16 cellular contexts compared by ENCODE assay signal in the genomic region with DNA sequence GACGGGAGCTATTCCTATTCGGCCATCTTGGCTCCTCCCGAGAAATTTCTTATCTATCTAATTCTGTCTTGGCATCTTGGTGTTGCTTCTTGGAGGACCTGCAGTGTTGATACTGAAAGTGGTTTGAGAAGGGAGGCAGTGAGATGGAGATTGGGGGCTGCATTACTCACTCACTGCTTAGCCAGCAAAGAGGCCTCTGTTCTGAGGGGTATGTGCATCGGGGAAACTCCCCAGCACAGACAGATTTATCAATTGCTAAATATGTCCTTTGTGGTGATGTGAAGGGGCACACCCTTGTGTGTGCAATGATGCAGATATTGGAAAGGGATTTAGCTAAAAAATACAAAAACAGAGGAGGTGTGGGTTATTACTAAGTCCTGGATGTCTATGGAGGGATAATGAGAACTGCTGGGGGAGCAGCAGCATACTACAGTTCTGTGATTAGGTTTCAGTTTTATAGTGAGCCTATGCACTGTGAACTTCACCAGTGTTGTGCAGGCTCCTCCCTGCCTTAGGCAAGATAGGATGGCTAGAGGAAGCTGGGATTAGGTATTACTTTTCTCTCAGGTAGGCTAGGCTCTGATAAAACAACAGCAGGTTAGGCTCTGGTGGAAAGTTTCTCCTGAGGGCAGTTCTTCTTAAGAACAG.
A peak's percentile ranks its signal among the peaks of the same experiment; 100 is the strongest.
DNase-seq lines count a peak whose midpoint lies in the region; ATAC-seq and TF ChIP-seq lines count a peak whose summit lies in the region.
"Had no signal": no experiment of that assay in that cellular context is flagged by ENCODE, and none has a peak within 500 bp of the region (broad histone marks: within the 10 kb centered on the region; RNA-seq: fewer than 3 reads in every experiment).

No MANE protein-coding gene starts in this region.

- H3K9ac ChIP-seq in iPS-18a (ENCODE audit: low read length): peak overlapping the region; percentile 50
- H3K9ac ChIP-seq: BLaER1 treated with 17β-estradiol and CSF1 and Interleukin-3, amounts not matched to agents 10 nM and 100 nM had no signal

- peaks cover 13% of the 10 kb centered on the region for H3K4me1 ChIP-seq in iPS-18a (ENCODE audit: control insufficient read depth, low read depth, low read length)
- H3K4me1 ChIP-seq in naive thymus-derived CD4-positive, alpha-beta T cell (ENCODE audit: control insufficient read depth in 2 of 2, insufficient read depth in 2 of 2, low read length in 2 of 2): no peaks in the 10 kb centered on the region

- no peaks in the 10 kb centered on the region for H3K36me3 Mint-ChIP-seq in activated CD8-positive, alpha-beta T cell treated with anti-CD3 and anti-CD28 coated beads for 36 hours (ENCODE audit: low read depth)
- no peaks in the 10 kb centered on the region for H3K36me3 Mint-ChIP-seq in activated CD8-positive, alpha-beta T cell treated with anti-CD3 and anti-CD28 coated beads, Interleukin-2, amount 10 ng/mL, durations not matched to agents 7 days and 5 days (ENCODE audit: low read depth)
- H3K36me3 Mint-ChIP-seq in naive thymus-derived CD4-positive, alpha-beta T cell: no peaks in the 10 kb centered on the region

- H3K36me3 ChIP-seq in iPS-18a (ENCODE audit: control insufficient read depth, low read depth, low read length): no peaks in the 10 kb centered on the region
- no peaks in the 10 kb centered on the region for H3K36me3 ChIP-seq in naive thymus-derived CD4-positive, alpha-beta T cell (ENCODE audit: control insufficient read depth in 2 of 3, insufficient read depth in 3 of 3, low read length in 3 of 3)
- H3K36me3 ChIP-seq: BLaER1 treated with 17β-estradiol and CSF1 and Interleukin-3, amounts not matched to agents 10 nM and 100 nM; neutrophil had no signal

- H3K9me3 ChIP-seq in iPS-18a (ENCODE audit: control insufficient read depth, low read depth, low read length): no peaks in the 10 kb centered on the region
- H3K9me3 ChIP-seq in naive thymus-derived CD4-positive, alpha-beta T cell (ENCODE audit: control insufficient read depth in 2 of 3, low read length in 3 of 3): no peaks in the 10 kb centered on the region
- H3K9me3 ChIP-seq: neutrophil had no signal

- H3K27ac Mint-ChIP-seq in activated CD8-positive, alpha-beta T cell treated with anti-CD3 and anti-CD28 coated beads for 36 hours: no peak overlapping the region
- no peak overlapping the region for H3K27ac Mint-ChIP-seq in activated CD8-positive, alpha-beta T cell treated with anti-CD3 and anti-CD28 coated beads, Interleukin-2, amount 10 ng/mL, durations not matched to agents 7 days and 5 days
- H3K27ac Mint-ChIP-seq in naive thymus-derived CD4-positive, alpha-beta T cell: no peak overlapping the region

- H3K4me1 Mint-ChIP-seq in activated CD8-positive, alpha-beta T cell treated with anti-CD3 and anti-CD28 coated beads for 36 hours (ENCODE audit: low read depth): no peaks in the 10 kb centered on the region
- H3K4me1 Mint-ChIP-seq in activated CD8-positive, alpha-beta T cell treated with anti-CD3 and anti-CD28 coated beads, Interleukin-2, amount 10 ng/mL, durations not matched to agents 7 days and 5 days (ENCODE audit: low read depth): no peaks in the 10 kb centered on the region
- peaks cover 0 to 5% (median 0%) of the 10 kb centered on the region in 7 donors for H3K4me1 Mint-ChIP-seq in naive thymus-derived CD4-positive, alpha-beta T cell

- intact Hi-C loops in activated CD8-positive, alpha-beta T cell treated with anti-CD3 and anti-CD28 coated beads for 36 hours (cut with micrococcal nuclease): no loop called here
- intact Hi-C loops in naive thymus-derived CD4-positive, alpha-beta T cell (cut with micrococcal nuclease): no loop called here

- POLR2A ChIA-PET in activated CD8-positive, alpha-beta T cell treated with anti-CD3 and anti-CD28 coated beads for 36 hours (lab: Charles Lee): no interaction called here
- POLR2A ChIA-PET in activated CD8-positive, alpha-beta T cell treated with anti-CD3 and anti-CD28 coated beads, Interleukin-2, amount 10 ng/mL, durations not matched to agents 7 days and 5 days (lab: Charles Lee): no interaction called here
- POLR2A ChIA-PET in naive thymus-derived CD4-positive, alpha-beta T cell (lab: Charles Lee): no interaction called here

- H3K9me3 Mint-ChIP-seq in activated CD8-positive, alpha-beta T cell treated with anti-CD3 and anti-CD28 coated beads for 36 hours: peaks cover 1% of the 10 kb centered on the region
- no peaks in the 10 kb centered on the region for H3K9me3 Mint-ChIP-seq in activated CD8-positive, alpha-beta T cell treated with anti-CD3 and anti-CD28 coated beads, Interleukin-2, amount 10 ng/mL, durations not matched to agents 7 days and 5 days (ENCODE audit: insufficient read depth)
- H3K9me3 Mint-ChIP-seq in naive thymus-derived CD4-positive, alpha-beta T cell: peaks cover 0 to 9% (median 0%) of the 10 kb centered on the region in 11 donors

- ATAC-seq in activated CD8-positive, alpha-beta T cell treated with anti-CD3 and anti-CD28 coated beads for 36 hours: peak; percentile 51
- no peak for ATAC-seq in activated CD8-positive, alpha-beta T cell treated with anti-CD3 and anti-CD28 coated beads, Interleukin-2, amount 10 ng/mL, durations not matched to agents 7 days and 5 days
- ATAC-seq in stimulated activated naive CD8-positive, alpha-beta T cell treated with anti-CD3 and anti-CD28 coated beads, Interleukin-15, Interleukin-2, amounts not matched to agents 100 U/mL and 50 U/mL, for 24 hours: peak; percentile 28
- no peak for ATAC-seq in naive thymus-derived CD4-positive, alpha-beta T cell

- no peaks in the 10 kb centered on the region for H3K27me3 Mint-ChIP-seq in activated CD8-positive, alpha-beta T cell treated with anti-CD3 and anti-CD28 coated beads for 36 hours
- H3K27me3 Mint-ChIP-seq in activated CD8-positive, alpha-beta T cell treated with anti-CD3 and anti-CD28 coated beads, Interleukin-2, amount 10 ng/mL, durations not matched to agents 7 days and 5 days (ENCODE audit: low read depth): no peaks in the 10 kb centered on the region
- H3K27me3 Mint-ChIP-seq in naive thymus-derived CD4-positive, alpha-beta T cell: peaks cover 0 to 15% (median 5%) of the 10 kb centered on the region in 5 donors

- peak overlapping the region; percentile 33 for H3K4me3 Mint-ChIP-seq in activated CD8-positive, alpha-beta T cell treated with anti-CD3 and anti-CD28 coated beads for 36 hours
- no peak overlapping the region for H3K4me3 Mint-ChIP-seq in activated CD8-positive, alpha-beta T cell treated with anti-CD3 and anti-CD28 coated beads, Interleukin-2, amount 10 ng/mL, durations not matched to agents 7 days and 5 days
- peak overlapping the region in 1 of 10 donors; percentile 42 for H3K4me3 Mint-ChIP-seq in naive thymus-derived CD4-positive, alpha-beta T cell

- CTCF ChIA-PET in activated CD8-positive, alpha-beta T cell treated with anti-CD3 and anti-CD28 coated beads for 36 hours (lab: Charles Lee): no interaction called here
- CTCF ChIA-PET in activated CD8-positive, alpha-beta T cell treated with anti-CD3 and anti-CD28 coated beads, Interleukin-2, amount 10 ng/mL, durations not matched to agents 7 days and 5 days (lab: Charles Lee): no interaction called here
- CTCF ChIA-PET in naive thymus-derived CD4-positive, alpha-beta T cell (lab: Charles Lee): no interaction called here

- no peaks in the 10 kb centered on the region for H3K27me3 ChIP-seq in iPS-18a (ENCODE audit: control insufficient read depth, insufficient read depth, low read length)
- no peaks in the 10 kb centered on the region for H3K27me3 ChIP-seq in naive thymus-derived CD4-positive, alpha-beta T cell (ENCODE audit: control insufficient read depth in 2 of 2, insufficient read depth in 2 of 2, low read length in 2 of 2)
- H3K27me3 ChIP-seq: BLaER1 treated with 17β-estradiol and CSF1 and Interleukin-3, amounts not matched to agents 10 nM and 100 nM; neutrophil had no signal

- no peak for TF ChIP-seq CTCF in activated CD8-positive, alpha-beta T cell treated with anti-CD3 and anti-CD28 coated beads for 36 hours (IDR thresholded peaks at IDR 0.05)

- H3K4me3 ChIP-seq in iPS-18a (ENCODE audit: low read length): peak overlapping the region; percentile 42
- no peak overlapping the region for H3K4me3 ChIP-seq in naive thymus-derived CD4-positive, alpha-beta T cell (ENCODE audit: low read length)
- H3K4me3 ChIP-seq: BLaER1 treated with 17β-estradiol and CSF1 and Interleukin-3, amounts not matched to agents 10 nM and 100 nM had no signal

- peak; percentile 4 for DNase-seq in activated CD8-positive, alpha-beta T cell treated with anti-CD3 and anti-CD28 coated beads for 36 hours
- no peak for DNase-seq in activated CD8-positive, alpha-beta T cell treated with anti-CD3 and anti-CD28 coated beads, Interleukin-2, amount 10 ng/mL, durations not matched to agents 7 days and 5 days
- DNase-seq in NCI-H69 (lab: John Stamatoyannopoulos, UW) (peak; percentile 62), substantia nigra (lab: John Stamatoyannopoulos, UW) (no peak), NCI-H2081 treated with DMSO at 0.1 percent for 48 hours (lab: John Stamatoyannopoulos, UW) (no peak)
- DNase-seq in stimulated activated naive CD8-positive, alpha-beta T cell treated with anti-CD3 and anti-CD28 coated beads, Interleukin-15, Interleukin-2, amounts not matched to agents 100 U/mL and 50 U/mL, for 24 hours: no peak
- DNase-seq in naive thymus-derived CD4-positive, alpha-beta T cell: no peak
- DNase-seq: activated CD4-positive, alpha-beta T cell treated with anti-CD3 and anti-CD28 coated beads, Interleukin-2, amount 50 U/mL, for 4 hours; activated naive CD4-positive, alpha-beta T cell treated with anti-CD3 and anti-CD28 coated beads, Interleukin-2, amount 50 U/mL, for 16 hours; NCI-H2107; NCI-H82; stimulated activated naive CD4-positive, alpha-beta T cell treated with Interleukin-2 at 50 U/mL for 16 hours; trophoblast cell had no signal

- peak overlapping the region; percentile 30 for H3K27ac ChIP-seq in iPS-18a (ENCODE audit: low read length)
- H3K27ac ChIP-seq in naive thymus-derived CD4-positive, alpha-beta T cell (ENCODE audit: low read depth, low read length): no peak overlapping the region
- H3K27ac ChIP-seq in substantia nigra (ENCODE audit: low read depth, low read length, poor library complexity, severe bottlenecking): no peak overlapping the region
- H3K27ac ChIP-seq: BLaER1 treated with 17β-estradiol and CSF1 and Interleukin-3, amounts not matched to agents 10 nM and 100 nM; neutrophil had no signal

Comparison
In these comparisons a context has a peak if more than half of its experiments do, and no peak if none do; other contexts are left out.
1. ATAC-seq: peak in activated CD8-positive, alpha-beta T cell treated with anti-CD3 and anti-CD28 coated beads for 36 hours (single experiment) and stimulated activated naive CD8-positive, alpha-beta T cell treated with anti-CD3 and anti-CD28 coated beads, Interleukin-15, Interleukin-2, amounts not matched to agents 100 U/mL and 50 U/mL, for 24 hours (single experiment); none in activated CD8-positive, alpha-beta T cell treated with anti-CD3 and anti-CD28 coated beads, Interleukin-2, amount 10 ng/mL, durations not matched to agents 7 days and 5 days (single experiment) and naive thymus-derived CD4-positive, alpha-beta T cell (single experiment).
2. DNase-seq: peak in activated CD8-positive, alpha-beta T cell treated with anti-CD3 and anti-CD28 coated beads for 36 hours (single experiment) and NCI-H69 (single experiment); none in activated CD8-positive, alpha-beta T cell treated with anti-CD3 and anti-CD28 coated beads, Interleukin-2, amount 10 ng/mL, durations not matched to agents 7 days and 5 days (single experiment), stimulated activated naive CD8-positive, alpha-beta T cell treated with anti-CD3 and anti-CD28 coated beads, Interleukin-15, Interleukin-2, amounts not matched to agents 100 U/mL and 50 U/mL, for 24 hours (single experiment), naive thymus-derived CD4-positive, alpha-beta T cell (0 of 9), substantia nigra (0 of 49) and NCI-H2081 treated with DMSO at 0.1 percent for 48 hours (single experiment).